Comparison of ENCODE assay signal across 12 cellular contexts in the genomic region with DNA sequence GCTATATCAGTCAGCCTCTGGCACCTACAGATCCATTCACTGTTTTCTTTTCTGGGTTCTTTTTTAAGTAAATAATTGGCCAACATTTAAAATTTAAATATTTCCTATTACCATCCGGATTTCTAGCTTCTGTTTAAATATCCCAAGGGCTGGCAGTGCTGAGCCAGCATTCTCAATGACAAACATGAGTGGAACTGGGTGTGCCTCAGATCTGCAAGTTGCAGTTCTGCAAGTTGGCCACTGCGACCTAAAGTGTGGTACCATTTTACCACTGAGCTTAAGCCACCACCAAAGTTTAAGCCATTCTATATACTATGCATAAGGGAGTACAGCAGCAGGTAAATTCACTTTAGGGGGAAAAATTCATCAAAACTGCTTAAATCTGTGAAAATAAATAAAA. TPM values are rescaled to one million over a fixed set of nuclear protein-coding genes. Genes with fewer than 3 reads are reported as not detected.
A peak's percentile ranks its signal among the peaks of the same experiment; 100 is the strongest.
DNase-seq lines count a peak whose midpoint lies in the region; ATAC-seq and TF ChIP-seq lines count a peak whose summit lies in the region.
"Not testable (repeated sequence)": the region's sequence is repeated elsewhere in the genome, so short reads cannot be mapped to it uniquely, and the experiment has no call there.
"Had no signal": no experiment of that assay in that cellular context is flagged by ENCODE, and none has a peak within 500 bp of the region (broad histone marks: within the 10 kb centered on the region; RNA-seq: fewer than 3 reads in every experiment).

No MANE protein-coding gene starts in this region.

- CTCF ChIA-PET in PC-3 (lab: Charles Lee), result not testable (repeated sequence)
- CTCF ChIA-PET in WTC11 (lab: Charles Lee), result interaction anchor here (0.5 to 1.1 kb wide), 3 partner anchors 15 to 241 kb away, joined by 3 read pairs; no protein-coding TSS in a partner anchor

- intact Hi-C loops in PC-3 (cut with micrococcal nuclease); left colon (cut with DNase I, micrococcal nuclease): not testable (repeated sequence)

- POLR2A ChIA-PET in PC-3 (lab: Charles Lee; ENCODE audit: unreplicated experiment); WTC11 (lab: Charles Lee): not testable (repeated sequence)

- not testable (repeated sequence) for H3K27ac ChIP-seq in PC-3 (ENCODE audit: low read length); neural progenitor cell

- peaks cover 53% of the 10 kb centered on the region for H3K27me3 Mint-ChIP-seq in WTC11 (ENCODE audit: low read depth)
- H3K27me3 Mint-ChIP-seq in neural progenitor cell (ENCODE audit: insufficient read depth, low read depth), result not testable (repeated sequence)

- H3K4me1 ChIP-seq in PC-3 (ENCODE audit: insufficient read depth, low read length); neural progenitor cell: not testable (repeated sequence)

- H3K9me2 ChIP-seq in PC-3 (replicated peaks; ENCODE audit: low read length), result not testable (repeated sequence)

- in situ Hi-C loops in Caki2 (cut with HindIII; ENCODE audit: low pct_unique_long_range_greater_than_20kb, low sequenced_read_pairs), result not testable (repeated sequence)

- not testable (repeated sequence) for H3K4me3 Mint-ChIP-seq in WTC11, neural progenitor cell

- H3K9me3 Mint-ChIP-seq in WTC11 (peaks cover 33% of the 10 kb centered on the region), neural progenitor cell (peaks cover 13% of the 10 kb centered on the region)

- not testable (repeated sequence) for H3K36me3 ChIP-seq in PC-3 (ENCODE audit: low read depth, low read length); neural progenitor cell

- not testable (repeated sequence) for H3K27me3 ChIP-seq in PC-3 (ENCODE audit: low read length); neural progenitor cell

- H3K4me3 ChIP-seq in PC-3 (ENCODE audit: low read length); epithelial cell of esophagus (ENCODE audit: low read length); neural progenitor cell: not testable (repeated sequence)

- not testable (repeated sequence) for H3K79me2 ChIP-seq in PC-3 (ENCODE audit: low read length); neural progenitor cell (ENCODE audit: low read depth)

- not testable (repeated sequence) for H2AFZ ChIP-seq in PC-3 (ENCODE audit: low read length); neural progenitor cell (replicated peaks)

- H3K4me1 Mint-ChIP-seq in WTC11, neural progenitor cell: not testable (repeated sequence)

- not testable (repeated sequence) for H3K9ac ChIP-seq in PC-3 (ENCODE audit: low read length); neural progenitor cell

- not testable (repeated sequence) for H3K9me3 ChIP-seq in PC-3 (ENCODE audit: low read length); neural progenitor cell (ENCODE audit: low read depth)

- not testable (repeated sequence) for H3K36me3 Mint-ChIP-seq in WTC11, neural progenitor cell

- DNase-seq in Caki2 (ENCODE audit: low read depth), result peak; percentile 12
- DNase-seq in PC-3, result peak; percentile 21
- DNase-seq in WTC11 (ENCODE audit: low spot score); left colon; neural progenitor cell (ENCODE audit: low spot score): not testable (repeated sequence)
- DNase-seq in epithelial cell of esophagus (ENCODE audit: low read depth), result peak; percentile 44

- H3F3A ChIP-seq in PC-3 (ENCODE audit: low read length, unreplicated experiment); neural progenitor cell (ENCODE audit: low read depth): not testable (repeated sequence)

- not testable (repeated sequence) for H3K4me2 ChIP-seq in PC-3 (ENCODE audit: low read length); neural progenitor cell

- not testable (repeated sequence) for BruUV-seq in PC-3 (replicated peaks; lab: Mats Ljungman, UMichigan)

- not testable (repeated sequence) for TF ChIP-seq CTCF in PC-3 (conservative IDR thresholded peaks at IDR 0.05; ENCODE audit: low read depth, low read length); WTC11 (IDR thresholded peaks at IDR 0.05)
- peak; percentile 52 for TF ChIP-seq CTCF in epithelial cell of esophagus (IDR thresholded peaks at IDR 0.05; ENCODE audit: insufficient read depth, low read depth, low read length, missing control alignments)
- TF ChIP-seq CTCF in neural progenitor cell (IDR thresholded peaks at IDR 0.05), result peak; percentile 13

- H3K27ac Mint-ChIP-seq in WTC11, neural progenitor cell: not testable (repeated sequence)

- peak; percentile 48 for ATAC-seq in HG02642 (IDR thresholded peaks at IDR 0.05; ENCODE audit: poor library complexity, unreplicated experiment)
- ATAC-seq in PC-3, result peak; percentile 89
- peak; percentile 80 for ATAC-seq in WTC11
- ATAC-seq in left colon, result peak; percentile 93

- H4K20me1 ChIP-seq in PC-3 (ENCODE audit: low read length); neural progenitor cell (ENCODE audit: low read depth): not testable (repeated sequence)

RNA-seq across cellular contexts. Expression of gene DHRS4L2, which starts 31.2 kb away (rescaled TPM):
- total RNA-seq in Caki2 (2014; rRNA removed; shearing (Covaris generic); ENCODE audit: low replicate concordance), result 15.3 and 32.1 TPM in 2 replicates
- total RNA-seq in PC-3 (2014; rRNA removed), result 16.5 and 26.7 TPM in 2 replicates
- total RNA-seq in WTC11 (2021), result 8.7 to 10.2 TPM (median 9.7 TPM) in 3 replicates
- total RNA-seq in left colon, result 10 to 100 TPM; 31.8 to 43.2 TPM
- 3.6 and 7.4 TPM in 2 replicates for total RNA-seq in neural progenitor cell (ENCODE audit: low replicate concordance)

RNA-seq across cellular contexts. Expression of gene CARMIL3, which starts 31.9 kb away (rescaled TPM):
- total RNA-seq in Caki2 (2014; rRNA removed; shearing (Covaris generic); ENCODE audit: low replicate concordance), result 0.26 TPM in 1 of 2 replicates, not detected in the other
- total RNA-seq in PC-3 (2014; rRNA removed) (not detected in 2 replicates), WTC11 (2021) (10.6 to 13.0 TPM (median 11.4 TPM) in 3 replicates), left colon (1 to 10 TPM; 1.1 to 3.4 TPM), neural progenitor cell (ENCODE audit: low replicate concordance) (0.77 and 1.4 TPM in 2 replicates)
- total RNA-seq: MCF 10A had no signal

RNA-seq across cellular contexts. Expression of gene CPNE6, which starts 51.4 kb away (rescaled TPM):
- 0.07 TPM in 1 of 2 replicates, not detected in the other for total RNA-seq in Caki2 (2014; rRNA removed; shearing (Covaris generic); ENCODE audit: low replicate concordance)
- total RNA-seq in PC-3 (2014; rRNA removed), result not detected in 2 replicates
- not detected in 3 replicates for total RNA-seq in WTC11 (2021)
- total RNA-seq in left colon, result under 1 TPM; 0.28 to 0.31 TPM
- not detected in 2 replicates for total RNA-seq in neural progenitor cell (ENCODE audit: low replicate concordance)
- total RNA-seq: activated naive CD8-positive, alpha-beta T cell treated with anti-CD3 and anti-CD28 coated beads for 36 hours; activated T-helper 2 cell treated with anti-CD3 and anti-CD28 coated beads, Interferon-gamma antibody, Interleukin-2, Interleukin-4, amounts not matched to agents 10 μg/mL and 5 μg/mL and 100 μg/mL, durations not matched to agents 14 hours and 24 hours and 36 hours; Calu3; lung; MCF 10A had no signal
